ENCODE assay signal across 10 cellular contexts in genomic region chr10:103982639-103983038, GRCh38. TPM values are rescaled to one million over a fixed set of nuclear protein-coding genes. Genes with fewer than 3 reads are reported as not detected.
A peak's percentile ranks its signal among the peaks of the same experiment; 100 is the strongest.
DNase-seq lines count a peak whose midpoint lies in the region; ATAC-seq and TF ChIP-seq lines count a peak whose summit lies in the region.
"Had no signal": no experiment of that assay in that cellular context is flagged by ENCODE, and none has a peak within 500 bp of the region (broad histone marks: within the 10 kb centered on the region; RNA-seq: fewer than 3 reads in every experiment).

No MANE protein-coding gene starts in this region.

- ATAC-seq in heart left ventricle (peak in 3 of 4 donors; percentile 61 to 71 (median 66)), Right ventricle myocardium inferior (no peak)

- peak overlapping the region in 1 of 12 donors; percentile 70 for H3K27ac ChIP-seq in heart left ventricle
- no peak overlapping the region for H3K27ac ChIP-seq in OCI-LY3 (ENCODE audit: low read length)
- H3K27ac ChIP-seq in testis: no peak overlapping the region
- H3K27ac ChIP-seq: SJSA1 had no signal

- H3K9me3 ChIP-seq in heart left ventricle: no peaks in the 10 kb centered on the region
- no peaks in the 10 kb centered on the region for H3K9me3 ChIP-seq in OCI-LY3 (ENCODE audit: insufficient read depth, low read length)
- H3K9me3 ChIP-seq in testis: no peaks in the 10 kb centered on the region
- H3K9me3 ChIP-seq: SJSA1 had no signal

- no peak overlapping the region for H2AFZ ChIP-seq in OCI-LY3 (ENCODE audit: low read depth, low read length)

- 86 to 89% (median 87%) methylated on average over 4 of the region's 4 CpGs for WGBS in heart left ventricle, 4 donors
- 92 to 94% methylated on average over 4 of the region's 4 CpGs for WGBS in testis, 2 donors

- TF ChIP-seq POLR2A in heart left ventricle (IDR thresholded peaks at IDR 0.05) (no peak), testis (IDR thresholded peaks at IDR 0.05) (no peak)

- peaks cover 7% of the 10 kb centered on the region for H4K20me1 ChIP-seq in OCI-LY3 (ENCODE audit: insufficient read depth, low read length)

- H3K36me3 ChIP-seq in heart left ventricle (no peaks in the 10 kb centered on the region), OCI-LY3 (replicated peaks; ENCODE audit: low read depth, low read length) (no peaks in the 10 kb centered on the region), testis (ENCODE audit: low read depth, missing control alignments) (no peaks in the 10 kb centered on the region)
- H3K36me3 ChIP-seq: SJSA1 had no signal

- H3K27me3 ChIP-seq in heart left ventricle: no peaks in the 10 kb centered on the region
- no peaks in the 10 kb centered on the region for H3K27me3 ChIP-seq in OCI-LY3 (ENCODE audit: low read depth, low read length)
- H3K27me3 ChIP-seq in testis: no peaks in the 10 kb centered on the region
- H3K27me3 ChIP-seq: SJSA1 had no signal

- DNase-seq in heart left ventricle (peak in 1 of 5 donors; percentile 16), Right ventricle myocardium inferior (ENCODE audit: missing footprints) (no peak), fibroblast of pulmonary artery (ENCODE audit: low read depth) (peak; percentile 18), testis (peak; percentile 32), HPDE6-E6E7 (ENCODE audit: extremely low spot score) (no peak), kidney tubule cell (ENCODE audit: low spot score) (no peak), AG08395 (ENCODE audit: low spot score) (no peak)
- DNase-seq: aorta had no signal

- H3K4me3 ChIP-seq in heart left ventricle (no peak overlapping the region), OCI-LY3 (ENCODE audit: low read length) (no peak overlapping the region), fibroblast of pulmonary artery (replicated peaks; ENCODE audit: low read depth, low read length) (no peak overlapping the region), testis (no peak overlapping the region)
- H3K4me3 ChIP-seq: SJSA1 had no signal

- intact Hi-C loops in heart left ventricle (cut with DNase I) (loop anchor here in 3 of 10 donors (5.0 kb wide), 2 partner anchors 90 to 95 kb away; no protein-coding TSS in a partner anchor), Right ventricle myocardium inferior (cut with DNase I) (loop anchor here (5.0 kb wide), 1 partner anchor 90 kb away; no protein-coding TSS in a partner anchor), testis (cut with DNase I; ENCODE audit: low total_unique reads) (no loop called here)

- peaks cover 0 to 59% (median 26%) of the 10 kb centered on the region in 12 donors for H3K4me1 ChIP-seq in heart left ventricle
- peaks cover 12% of the 10 kb centered on the region for H3K4me1 ChIP-seq in OCI-LY3 (ENCODE audit: low read length)
- no peaks in the 10 kb centered on the region for H3K4me1 ChIP-seq in testis

- H3K79me2 ChIP-seq in OCI-LY3 (ENCODE audit: low read length): peaks cover 52% of the 10 kb centered on the region

- H3K4me2 ChIP-seq in OCI-LY3 (ENCODE audit: low read length): no peak overlapping the region

- no peak overlapping the region for H3K9ac ChIP-seq in OCI-LY3 (ENCODE audit: low read length)

- peak in 6 of 12 donors; percentile 6 to 44 (median 28) for TF ChIP-seq CTCF in heart left ventricle (IDR thresholded peaks at IDR 0.05)
- TF ChIP-seq CTCF in OCI-LY3 (IDR thresholded peaks at IDR 0.05; ENCODE audit: low read depth, low read length): peak; percentile 18
- peak; percentile 24 for TF ChIP-seq CTCF in fibroblast of pulmonary artery (IDR thresholded peaks at IDR 0.05; ENCODE audit: low read length, missing control alignments)
- TF ChIP-seq CTCF in testis (IDR thresholded peaks at IDR 0.05): no peak

RNA-seq across cellular contexts. Expression of gene SLK, which starts 15.7 kb away (rescaled TPM):
- total RNA-seq in heart left ventricle (10 to 100 TPM; 33.0 to 57.8 (median 47.9) TPM), Right ventricle myocardium inferior (28.9 TPM), testis (10 to 100 TPM; 57.7 to 59.4 TPM)
- polyA plus RNA-seq in heart left ventricle (10 to 100 TPM; 10.0 to 34.0 TPM), testis (ENCODE audit: insufficient read depth, low read depth, low replicate concordance) (10.7 TPM)

Comparison
In these comparisons a context has a peak if more than half of its experiments do, and no peak if none do; other contexts are left out.
1. DNase-seq: peak in fibroblast of pulmonary artery (single experiment) and testis (single experiment); none in Right ventricle myocardium inferior (single experiment), HPDE6-E6E7 (single experiment), kidney tubule cell (single experiment) and AG08395 (single experiment).
2. CTCF ChIP-seq: peak in OCI-LY3 (single experiment) and fibroblast of pulmonary artery (single experiment); none in testis (0 of 3).